Comparison of ENCODE assay signal across 18 cellular contexts in genomic region chr2:69340101-69340775, GRCh38. TPM values are rescaled to one million over a fixed set of nuclear protein-coding genes. Genes with fewer than 3 reads are reported as not detected.
DNase-seq lines count a peak whose midpoint lies in the region; ATAC-seq and TF ChIP-seq lines count a peak whose summit lies in the region.
"Had no signal": no experiment of that assay in that cellular context is flagged by ENCODE, and none has a peak within 500 bp of the region (broad histone marks: within the 10 kb centered on the region; RNA-seq: fewer than 3 reads in every experiment).

No MANE protein-coding gene starts in this region.

- no peak for TF ChIP-seq CTCF in osteocyte (IDR thresholded peaks at IDR 0.05)

- peak; percentile 11 for DNase-seq in GM03348 (ENCODE audit: low spot score)
- DNase-seq in RPMI7951 (ENCODE audit: low read depth), result peak; percentile 5
- peak; percentile 58 for DNase-seq in fibroblast of gingiva (ENCODE audit: low read depth)
- DNase-seq in osteocyte (ENCODE audit: extremely low spot score, unreplicated experiment), result no peak
- no peak for DNase-seq in NCI-H2196 (lab: John Stamatoyannopoulos, UW; ENCODE audit: unreplicated experiment)
- DNase-seq: activated CD4-positive, alpha-beta T cell treated with anti-CD3 and anti-CD28 coated beads for 4 hours; activated gamma-delta T cell; AML-193; DMS79 treated with DMSO at 0.1 percent for 48 hours; effector memory CD8-positive, alpha-beta T cell; left cardiac atrium; NCI-H1417; NCI-H524; stimulated activated naive CD4-positive, alpha-beta T cell; thyroid gland had no signal

- peaks cover 72% of the 10 kb centered on the region for H3K36me3 Mint-ChIP-seq in osteocyte (ENCODE audit: unreplicated experiment)

- no peaks in the 10 kb centered on the region for H3K9me3 Mint-ChIP-seq in osteocyte (ENCODE audit: unreplicated experiment)
- H3K9me3 Mint-ChIP-seq: effector memory CD8-positive, alpha-beta T cell; neural progenitor cell had no signal

- H3K27ac Mint-ChIP-seq in osteocyte (ENCODE audit: unreplicated experiment), result peak overlapping the region; percentile 69
- H3K27ac Mint-ChIP-seq: effector memory CD8-positive, alpha-beta T cell; neural progenitor cell had no signal

- H3K4me3 Mint-ChIP-seq in osteocyte (ENCODE audit: unreplicated experiment), result no peak overlapping the region
- H3K4me3 Mint-ChIP-seq: effector memory CD8-positive, alpha-beta T cell; neural progenitor cell had no signal

- peaks cover 14% of the 10 kb centered on the region for H3K4me1 Mint-ChIP-seq in osteocyte (ENCODE audit: unreplicated experiment)

- no peak for ATAC-seq in HG02571 (IDR thresholded peaks at IDR 0.05; ENCODE audit: unreplicated experiment)
- ATAC-seq in activated CD4-positive, CD25-positive, alpha-beta regulatory T cell treated with anti-CD3 and anti-CD28 coated beads, Interleukin-2, amount 50 U/mL, for 24 hours, result no peak
- ATAC-seq: effector memory CD8-positive, alpha-beta T cell had no signal

- H3K27me3 Mint-ChIP-seq in osteocyte (ENCODE audit: unreplicated experiment), result no peaks in the 10 kb centered on the region
- H3K27me3 Mint-ChIP-seq: effector memory CD8-positive, alpha-beta T cell had no signal

RNA-seq across cellular contexts. Expression of gene GFPT1, which starts 46.8 kb away (rescaled TPM):
- 21.9 and 26.6 TPM in 2 replicates for total RNA-seq in RPMI7951 (2014; rRNA removed; shearing (Covaris generic))
- total RNA-seq in osteocyte, result 48.3 and 59.3 TPM in 2 replicates

Comparison
In these comparisons a context has a peak if more than half of its experiments do, and no peak if none do; other contexts are left out.
1. DNase-seq: peak in GM03348 (single experiment), RPMI7951 (single experiment) and fibroblast of gingiva (single experiment); none in osteocyte (single experiment) and NCI-H2196 (single experiment).